Comparison of ENCODE assay signal across 10 cellular contexts in genomic region chr6:63066053-63066704, GRCh38.
DNase-seq lines count a peak whose midpoint lies in the region; ATAC-seq, FAIRE-seq and TF ChIP-seq lines count a peak whose summit lies in the region.
"Had no signal": no experiment of that assay in that cellular context is flagged by ENCODE, and none has a peak within 500 bp of the region (broad histone marks: within the 10 kb centered on the region; RNA-seq: fewer than 3 reads in every experiment).

No MANE protein-coding gene starts in this region.

- no peak for FAIRE-seq in H1 (lab: Jason Lieb, UNC)
- no peak for FAIRE-seq in small intestine (lab: Jason Lieb, UNC)
- FAIRE-seq: G401.6 had no signal

- H3K23ac ChIP-seq in H1 (ENCODE audit: insufficient read length), result no peak overlapping the region

- H4K8ac ChIP-seq in H1 (ENCODE audit: extremely low read depth, insufficient read depth, low read length), result no peak overlapping the region

- no peak for TF ChIP-seq EP300 in H1 (IDR thresholded peaks at IDR 0.05; ENCODE audit: borderline replicate concordance in 1 of 2, low read depth in 2 of 2, low read length in 2 of 2)

- WGBS in H1 (ENCODE audit: extremely low coverage in 1 of 2, insufficient coverage in 1 of 2, insufficient read length in 1 of 2, insufficient replicate concordance in 2 of 2, low coverage in 1 of 2, low lambda C conversion rate in 2 of 2, missing lambda C conversion rate in 1 of 2), 2 experiments, result 75% methylated on average over 3 of the region's 3 CpGs; no CpG with 5 or more reads in 1 of the 2 experiments
- 31 to 50% (median 43%) methylated on average over 3 of the region's 3 CpGs for WGBS in small intestine, 3 donors

- H3K4ac ChIP-seq in H1 (replicated peaks; ENCODE audit: insufficient read length, low read depth, low read length), result no peak overlapping the region

- peak; percentile 16 to 17; a peak in 2 of 4 replicates for TF ChIP-seq RAD21 in H1 (IDR thresholded peaks at IDR 0.05 in 1 of 2, conservative IDR thresholded peaks at IDR 0.05 in 1 of 2; ENCODE audit: low read depth in 2 of 2, low read length in 2 of 2)

- peak; percentile 53 for ATAC-seq in GM21367 (IDR thresholded peaks at IDR 0.05; ENCODE audit: unreplicated experiment)
- ATAC-seq in HG03521 (IDR thresholded peaks at IDR 0.05; ENCODE audit: unreplicated experiment), result peak; percentile 58
- no peak for ATAC-seq in Right ventricle myocardium inferior

- H3K27ac ChIP-seq in H1 (ENCODE audit: low read depth, low read length), result no peak overlapping the region
- H3K27ac ChIP-seq in small intestine (ENCODE audit: low read depth in 1 of 2, low read length in 1 of 2), result no peak overlapping the region
- H3K27ac ChIP-seq: esophagus muscularis mucosa had no signal

- H3K27me3 ChIP-seq in H1 (replicated peaks in 1 of 4; ENCODE audit: control insufficient read depth in 3 of 4, extremely low read depth in 1 of 4, insufficient read depth in 3 of 4, low read length in 3 of 4) (no peaks in the 10 kb centered on the region), small intestine (ENCODE audit: control insufficient read depth in 2 of 2, insufficient read depth in 2 of 2, low read length in 2 of 2) (no peaks in the 10 kb centered on the region)
- H3K27me3 ChIP-seq: esophagus muscularis mucosa had no signal

- H2BK15ac ChIP-seq in H1 (ENCODE audit: low read length), result no peak overlapping the region

- no peak overlapping the region for H3K14ac ChIP-seq in H1 (ENCODE audit: insufficient read length)

- TF ChIP-seq CTCF in H1 (IDR thresholded peaks at IDR 0.05; ENCODE audit: control extremely low read depth in 1 of 3, insufficient read depth in 1 of 3, low read depth in 1 of 3, low read length in 3 of 3), result peak in 1 of 3 experiments; percentile 40; a peak in 1 of 4 replicates

- H3K56ac ChIP-seq in H1 (replicated peaks; ENCODE audit: insufficient read length, low read depth, low read length), result no peak overlapping the region

- H3K4me2 ChIP-seq in H1 (ENCODE audit: insufficient read depth in 1 of 2, low read depth in 2 of 2, low read length in 2 of 2), result no peak overlapping the region

- H3K79me1 ChIP-seq in H1 (ENCODE audit: low read depth, low read length), result no peaks in the 10 kb centered on the region

- CTCF ChIA-PET in H1 (lab: Charles Lee; ENCODE audit: partially characterized antibody), result interaction anchor here (0.8 to 1.4 kb wide), 3 partner anchors 9 to 180 kb away, joined by 3 to 6 read pairs (median 5); no protein-coding TSS in a partner anchor

- DNase-seq in ELF-1 (ENCODE audit: low read depth, low spot score), result peak; percentile 44
- no peak for DNase-seq in H1 (ENCODE audit: low read depth in 1 of 2, low spot score in 2 of 2)
- DNase-seq in Right ventricle myocardium inferior (ENCODE audit: missing footprints), result no peak
- no peak for DNase-seq in small intestine
- DNase-seq in activated CD4-positive, alpha-beta T cell treated with anti-CD3 and anti-CD28 coated beads for 4 hours, result no peak
- DNase-seq in effector CD4-positive, alpha-beta T cell, result no peak

- H3K79me2 ChIP-seq in H1 (ENCODE audit: control insufficient read depth in 1 of 2, insufficient read depth in 2 of 2, low read length in 2 of 2), result no peaks in the 10 kb centered on the region

- H2BK120ac ChIP-seq in H1 (replicated peaks; ENCODE audit: low read depth, low read length), result no peak overlapping the region

- no peak overlapping the region for H4K5ac ChIP-seq in H1 (ENCODE audit: insufficient read length, low read depth, low read length)

- H3K9me3 ChIP-seq in H1 (ENCODE audit: insufficient read depth in 2 of 2, low read depth in 1 of 2, low read length in 1 of 2) (peaks cover 9 to 15% of the 10 kb centered on the region in 2 experiments), small intestine (ENCODE audit: control insufficient read depth, low read depth) (no peaks in the 10 kb centered on the region)
- H3K9me3 ChIP-seq: esophagus muscularis mucosa had no signal

- H2BK12ac ChIP-seq in H1 (ENCODE audit: low read depth, low read length), result no peak overlapping the region

- POLR2A ChIA-PET in H1 (lab: Charles Lee; ENCODE audit: partially characterized antibody), result no interaction called here

- H4K91ac ChIP-seq in H1 (replicated peaks; ENCODE audit: insufficient read length, low read length), result no peak overlapping the region

- no peak overlapping the region for H3K18ac ChIP-seq in H1 (ENCODE audit: extremely low read depth, low read length)

- no peak overlapping the region for H2AK5ac ChIP-seq in H1 (ENCODE audit: low read depth, low read length)

- H3K4me1 ChIP-seq in H1 (replicated peaks in 1 of 4; ENCODE audit: control insufficient read depth in 3 of 4, insufficient read depth in 4 of 4, low read length in 3 of 4) (no peaks in the 10 kb centered on the region), small intestine (ENCODE audit: control insufficient read depth in 2 of 2, insufficient read depth in 1 of 2, low read depth in 1 of 2, low read length in 1 of 2) (no peaks in the 10 kb centered on the region)
- H3K4me1 ChIP-seq: esophagus muscularis mucosa had no signal

- intact Hi-C loops in Right ventricle myocardium inferior (cut with DNase I), result no loop called here

- no peaks in the 10 kb centered on the region for H4K20me1 ChIP-seq in H1 (replicated peaks in 1 of 2; ENCODE audit: control insufficient read depth in 1 of 2, insufficient read depth in 2 of 2, low read length in 2 of 2)

- H3K9ac ChIP-seq in H1 (replicated peaks in 1 of 4; ENCODE audit: extremely low read depth in 1 of 4, low read depth in 3 of 4, low read length in 3 of 4), result no peak overlapping the region

- peaks cover 2% of the 10 kb centered on the region; the same call in 1 of the 2 replicates for H3K23me2 ChIP-seq in H1 (ENCODE audit: low read depth, low read length)

- no peak for TF ChIP-seq POLR2A in H1 (IDR thresholded peaks at IDR 0.05; ENCODE audit: control extremely low read depth in 1 of 2, low read depth in 2 of 2, low read length in 2 of 2)

- peak overlapping the region; percentile 87; the same call in 1 of the 2 replicates for H2AFZ ChIP-seq in H1 (ENCODE audit: low read length)

- H3K4me3 ChIP-seq in H1 (ENCODE audit: extremely low read depth in 1 of 4, insufficient read depth in 2 of 4, low read depth in 3 of 4, low read length in 4 of 4), result no peak overlapping the region
- no peak overlapping the region for H3K4me3 ChIP-seq in small intestine (ENCODE audit: low read depth in 1 of 2, low read length in 2 of 2)
- H3K4me3 ChIP-seq: esophagus muscularis mucosa had no signal

- no peak overlapping the region for H2BK5ac ChIP-seq in H1 (ENCODE audit: low read depth, low read length)

- H3K36me3 ChIP-seq in H1 (ENCODE audit: control insufficient read depth in 2 of 4, insufficient read depth in 4 of 4, low read length in 3 of 4) (no peaks in the 10 kb centered on the region), small intestine (ENCODE audit: control insufficient read depth in 2 of 2, insufficient read depth in 2 of 2, low read length in 2 of 2) (no peaks in the 10 kb centered on the region)
- H3K36me3 ChIP-seq: esophagus muscularis mucosa had no signal

- no peak overlapping the region for H2BK20ac ChIP-seq in H1 (ENCODE audit: low read length)

TF ChIP-seq in H1, 55 proteins besides CTCF, POLR2A, EP300 and RAD21:
- TF ChIP-seq SUZ12 (IDR thresholded peaks at IDR 0.05; ENCODE audit: low read length) (no peak), TEAD4 (IDR thresholded peaks at IDR 0.05; ENCODE audit: low read depth, low read length) (0 out of 2 replicates have a peak, but pooled peaks have one; percentile 32), USF2 (IDR thresholded peaks at IDR 0.05; ENCODE audit: low read length) (0 out of 2 replicates have a peak, but pooled peaks have one; percentile 7)
